ENCODE assay signal across 19 cellular contexts in the genomic region with DNA sequence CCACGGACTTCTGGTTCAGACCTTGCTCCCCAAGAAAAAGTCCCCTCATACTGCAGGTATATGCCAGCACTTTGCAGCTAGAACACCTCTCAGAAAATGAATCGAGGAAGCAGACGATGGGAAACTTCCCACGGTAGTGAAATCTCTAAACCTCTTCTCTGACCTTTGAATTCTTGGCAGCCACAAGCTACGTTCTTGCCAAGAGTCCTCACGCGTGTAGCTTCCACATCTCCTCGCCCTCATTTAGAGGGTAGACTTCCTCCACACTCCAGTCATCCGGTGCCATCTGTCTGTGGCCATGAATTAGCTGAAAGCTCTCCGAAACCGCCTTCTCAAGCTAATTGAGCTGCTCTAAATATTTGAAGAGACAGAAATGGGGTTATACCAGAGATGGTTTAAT.
DNase-seq lines count a peak whose midpoint lies in the region; ATAC-seq, FAIRE-seq and TF ChIP-seq lines count a peak whose summit lies in the region.
"Had no signal": no experiment of that assay in that cellular context is flagged by ENCODE, and none has a peak within 500 bp of the region (broad histone marks: within the 10 kb centered on the region; RNA-seq: fewer than 3 reads in every experiment).

No MANE protein-coding gene starts in this region.

- WGBS in H1 (ENCODE audit: extremely low coverage in 1 of 2, insufficient coverage in 1 of 2, insufficient read length in 1 of 2, insufficient replicate concordance in 2 of 2, low coverage in 1 of 2, low lambda C conversion rate in 2 of 2, missing lambda C conversion rate in 1 of 2), 2 experiments, result 93% methylated on average over 11 of the region's 11 CpGs; no CpG with 5 or more reads in 1 of the 2 experiments
- WGBS in smooth muscle cell (ENCODE audit: low lambda C conversion rate), result 87% methylated on average over 11 of the region's 11 CpGs

- H3K23ac ChIP-seq in H1 (ENCODE audit: insufficient read length), result no peak overlapping the region

- H2BK120ac ChIP-seq in H1 (replicated peaks; ENCODE audit: low read depth, low read length), result no peak overlapping the region

- H3K23me2 ChIP-seq in H1 (ENCODE audit: low read depth, low read length), result no peaks in the 10 kb centered on the region

- H3K4me1 ChIP-seq in H1 (replicated peaks in 1 of 4; ENCODE audit: control insufficient read depth in 3 of 4, insufficient read depth in 4 of 4, low read length in 3 of 4), result peaks cover 0 to 5% (median 0%) of the 10 kb centered on the region in 4 experiments; a peak in 2 of 7 replicates
- H3K4me1 ChIP-seq in smooth muscle cell (ENCODE audit: low read depth), result no peaks in the 10 kb centered on the region

- no peak for TF ChIP-seq POLR2A in H1 (IDR thresholded peaks at IDR 0.05; ENCODE audit: control extremely low read depth in 1 of 2, low read depth in 2 of 2, low read length in 2 of 2)

- peaks cover 16% of the 10 kb centered on the region for H3K9me3 Mint-ChIP-seq in T-helper 2 cell treated with Interferon-gamma antibody and Interleukin-4, amounts not matched to agents 5 μg/mL and 100 μg/mL, for 36 hours
- H3K9me3 Mint-ChIP-seq: activated T-cell treated with anti-CD3 and anti-CD28 coated beads, Interleukin-2, amount 50 U/mL, for 4 hours; H9; stimulated activated memory B cell treated with anti-CD40 and anti-IgM and Interleukin-4, amounts not matched to agents 10 μg/mL and 1 μg/mL and 100 μg/mL, for 72 hours had no signal

- no peaks in the 10 kb centered on the region for H3F3A ChIP-seq in smooth muscle cell (ENCODE audit: low read depth)

- H3K4me1 Mint-ChIP-seq in T-helper 2 cell treated with Interferon-gamma antibody and Interleukin-4, amounts not matched to agents 5 μg/mL and 100 μg/mL, for 36 hours (ENCODE audit: low read depth), result no peaks in the 10 kb centered on the region
- H3K4me1 Mint-ChIP-seq: activated naive CD8-positive, alpha-beta T cell treated with anti-CD3 and anti-CD28 coated beads, Interleukin-2, amount 50 U/mL, for 24 hours; IgD-negative memory B cell had no signal

- no peak overlapping the region for H3K18ac ChIP-seq in H1 (ENCODE audit: extremely low read depth, low read length)

- H3K4me3 ChIP-seq in H1 (ENCODE audit: extremely low read depth in 1 of 4, insufficient read depth in 2 of 4, low read depth in 3 of 4, low read length in 4 of 4) (no peak overlapping the region), smooth muscle cell (no peak overlapping the region)
- H3K4me3 ChIP-seq: skin epidermis had no signal

- no peak overlapping the region for H3K4me2 ChIP-seq in H1 (ENCODE audit: insufficient read depth in 1 of 2, low read depth in 2 of 2, low read length in 2 of 2)
- H3K4me2 ChIP-seq in smooth muscle cell, result no peak overlapping the region

- no peaks in the 10 kb centered on the region for H3K36me3 ChIP-seq in H1 (ENCODE audit: control insufficient read depth in 2 of 4, insufficient read depth in 4 of 4, low read length in 3 of 4)
- no peaks in the 10 kb centered on the region for H3K36me3 ChIP-seq in smooth muscle cell (ENCODE audit: low read depth)
- H3K36me3 ChIP-seq: neutrophil had no signal

- TF ChIP-seq RAD21 in H1 (IDR thresholded peaks at IDR 0.05 in 1 of 2, conservative IDR thresholded peaks at IDR 0.05 in 1 of 2; ENCODE audit: low read depth in 2 of 2, low read length in 2 of 2), result peak; percentile 34 to 39; a peak in 3 of 4 replicates

- no peak overlapping the region for H3K56ac ChIP-seq in H1 (replicated peaks; ENCODE audit: insufficient read length, low read depth, low read length)

- H3K9ac ChIP-seq in H1 (replicated peaks in 1 of 4; ENCODE audit: extremely low read depth in 1 of 4, low read depth in 3 of 4, low read length in 3 of 4) (no peak overlapping the region), smooth muscle cell (ENCODE audit: low read depth) (no peak overlapping the region)

- H2BK5ac ChIP-seq in H1 (ENCODE audit: low read depth, low read length), result no peak overlapping the region

- TF ChIP-seq EP300 in H1 (IDR thresholded peaks at IDR 0.05; ENCODE audit: borderline replicate concordance in 1 of 2, low read depth in 2 of 2, low read length in 2 of 2), result no peak

- H3K79me2 ChIP-seq in H1 (ENCODE audit: control insufficient read depth in 1 of 2, insufficient read depth in 2 of 2, low read length in 2 of 2), result no peaks in the 10 kb centered on the region
- no peaks in the 10 kb centered on the region for H3K79me2 ChIP-seq in smooth muscle cell (ENCODE audit: low read depth)

- no peak overlapping the region for H3K4me3 Mint-ChIP-seq in T-helper 2 cell treated with Interferon-gamma antibody and Interleukin-4, amounts not matched to agents 5 μg/mL and 100 μg/mL, for 36 hours
- H3K4me3 Mint-ChIP-seq: activated naive CD8-positive, alpha-beta T cell treated with anti-CD3 and anti-CD28 coated beads, Interleukin-2, amount 50 U/mL, for 24 hours; activated T-cell treated with anti-CD3 and anti-CD28 coated beads, Interleukin-2, amount 50 U/mL, for 4 hours; H9; IgD-negative memory B cell; stimulated activated memory B cell treated with anti-CD40 and anti-IgM and Interleukin-4, amounts not matched to agents 10 μg/mL and 1 μg/mL and 100 μg/mL, for 72 hours had no signal

- H3K9me3 ChIP-seq in H1 (ENCODE audit: insufficient read depth in 2 of 2, low read depth in 1 of 2, low read length in 1 of 2), result no peaks in the 10 kb centered on the region
- H3K9me3 ChIP-seq in smooth muscle cell (replicated peaks; ENCODE audit: low read depth), result no peaks in the 10 kb centered on the region
- H3K9me3 ChIP-seq: neutrophil had no signal

- H3K27ac Mint-ChIP-seq in T-helper 2 cell treated with Interferon-gamma antibody and Interleukin-4, amounts not matched to agents 5 μg/mL and 100 μg/mL, for 36 hours, result no peak overlapping the region
- H3K27ac Mint-ChIP-seq: activated naive CD8-positive, alpha-beta T cell treated with anti-CD3 and anti-CD28 coated beads, Interleukin-2, amount 50 U/mL, for 24 hours; H9; IgD-negative memory B cell; stimulated activated memory B cell treated with anti-CD40 and anti-IgM and Interleukin-4, amounts not matched to agents 10 μg/mL and 1 μg/mL and 100 μg/mL, for 72 hours had no signal

- CTCF ChIA-PET in H1 (lab: Charles Lee; ENCODE audit: partially characterized antibody), result interaction anchor here (0.6 to 1.1 kb wide), 4 partner anchors 71 to 702 kb away, joined by 3 read pairs; no protein-coding TSS in a partner anchor

- H3K27me3 Mint-ChIP-seq in T-helper 2 cell treated with Interferon-gamma antibody and Interleukin-4, amounts not matched to agents 5 μg/mL and 100 μg/mL, for 36 hours (ENCODE audit: low read depth), result no peaks in the 10 kb centered on the region
- H3K27me3 Mint-ChIP-seq: activated naive CD8-positive, alpha-beta T cell treated with anti-CD3 and anti-CD28 coated beads, Interleukin-2, amount 50 U/mL, for 24 hours; stimulated activated memory B cell treated with anti-CD40 and anti-IgM and Interleukin-4, amounts not matched to agents 10 μg/mL and 1 μg/mL and 100 μg/mL, for 72 hours had no signal

- FAIRE-seq in H1 (lab: Jason Lieb, UNC), result no peak

- no peaks in the 10 kb centered on the region for H4K20me1 ChIP-seq in H1 (replicated peaks in 1 of 2; ENCODE audit: control insufficient read depth in 1 of 2, insufficient read depth in 2 of 2, low read length in 2 of 2)
- H4K20me1 ChIP-seq in smooth muscle cell (ENCODE audit: low read depth), result no peaks in the 10 kb centered on the region

- no peaks in the 10 kb centered on the region for H3K79me1 ChIP-seq in H1 (ENCODE audit: low read depth, low read length)

- no peak overlapping the region for H2BK12ac ChIP-seq in H1 (ENCODE audit: low read depth, low read length)

- H2BK20ac ChIP-seq in H1 (ENCODE audit: low read length), result no peak overlapping the region

- no peak overlapping the region for H3K4ac ChIP-seq in H1 (replicated peaks; ENCODE audit: insufficient read length, low read depth, low read length)

- POLR2A ChIA-PET in H1 (lab: Charles Lee; ENCODE audit: partially characterized antibody), result no interaction called here

- H3K36me3 Mint-ChIP-seq in T-helper 2 cell treated with Interferon-gamma antibody and Interleukin-4, amounts not matched to agents 5 μg/mL and 100 μg/mL, for 36 hours (ENCODE audit: low read depth), result no peaks in the 10 kb centered on the region
- H3K36me3 Mint-ChIP-seq: stimulated activated memory B cell treated with anti-CD40 and anti-IgM and Interleukin-4, amounts not matched to agents 10 μg/mL and 1 μg/mL and 100 μg/mL, for 72 hours had no signal

- no peak overlapping the region for H4K5ac ChIP-seq in H1 (ENCODE audit: insufficient read length, low read depth, low read length)

- H2BK15ac ChIP-seq in H1 (ENCODE audit: low read length), result no peak overlapping the region

- no peak overlapping the region for H3K27ac ChIP-seq in H1 (ENCODE audit: low read depth, low read length)
- no peak overlapping the region for H3K27ac ChIP-seq in smooth muscle cell (ENCODE audit: low read depth)
- H3K27ac ChIP-seq: neutrophil, skin epidermis had no signal

- H2AFZ ChIP-seq in H1 (ENCODE audit: low read length), result no peak overlapping the region
- no peak overlapping the region for H2AFZ ChIP-seq in smooth muscle cell (ENCODE audit: low read depth)

- no peak overlapping the region for H3K14ac ChIP-seq in H1 (ENCODE audit: insufficient read length)

- H3K27me3 ChIP-seq in H1 (replicated peaks in 1 of 4; ENCODE audit: control insufficient read depth in 3 of 4, extremely low read depth in 1 of 4, insufficient read depth in 3 of 4, low read length in 3 of 4) (peaks cover 0 to 1% (median 0%) of the 10 kb centered on the region in 4 experiments; a peak in 1 of 7 replicates), smooth muscle cell (ENCODE audit: low read depth) (no peaks in the 10 kb centered on the region)
- H3K27me3 ChIP-seq: neutrophil had no signal

- TF ChIP-seq CTCF in H1 (IDR thresholded peaks at IDR 0.05; ENCODE audit: control extremely low read depth in 1 of 3, insufficient read depth in 1 of 3, low read depth in 1 of 3, low read length in 3 of 3), result no peak
- TF ChIP-seq CTCF in smooth muscle cell (IDR thresholded peaks at IDR 0.05; ENCODE audit: borderline replicate concordance, insufficient read depth, poor library complexity, severe bottlenecking), result no peak

- no peak for ATAC-seq in stimulated activated naive CD8-positive, alpha-beta T cell treated with anti-CD3 and anti-CD28 coated beads, Interleukin-15, Interleukin-2, amounts not matched to agents 100 U/mL and 50 U/mL, for 24 hours
- ATAC-seq: activated naive CD8-positive, alpha-beta T cell treated with anti-CD3 and anti-CD28 coated beads, Interleukin-2, amount 50 U/mL, for 24 hours; activated T-cell treated with anti-CD3 and anti-CD28 coated beads, Interleukin-2, amount 50 U/mL, for 4 hours; stimulated activated memory B cell treated with anti-CD40 and anti-IgM and Interleukin-4, amounts not matched to agents 10 μg/mL and 1 μg/mL and 100 μg/mL, for 72 hours had no signal

- DNase-seq in DMS153 (lab: John Stamatoyannopoulos, UW) (peak; percentile 56), NCI-H1694 (lab: John Stamatoyannopoulos, UW) (peak; percentile 76), H1 (ENCODE audit: low read depth in 1 of 2, low spot score in 2 of 2) (no peak), occipital lobe (lab: John Stamatoyannopoulos, UW) (peak; percentile 31), smooth muscle cell (lab: John Stamatoyannopoulos, UW; ENCODE audit: unreplicated experiment) (no peak), HuH-7 (ENCODE audit: low spot score) (no peak)
- DNase-seq in T-helper 2 cell treated with Interferon-gamma antibody and Interleukin-4, amounts not matched to agents 5 μg/mL and 100 μg/mL, for 36 hours (ENCODE audit: low spot score), result no peak
- DNase-seq in stimulated activated naive CD8-positive, alpha-beta T cell treated with anti-CD3 and anti-CD28 coated beads, Interleukin-15, Interleukin-2, amounts not matched to agents 100 U/mL and 50 U/mL, for 24 hours, result no peak
- DNase-seq: activated CD4-positive, alpha-beta T cell treated with anti-CD3 and anti-CD28 coated beads, Interleukin-2, amount 50 U/mL, for 4 hours; activated naive CD8-positive, alpha-beta T cell treated with anti-CD3 and anti-CD28 coated beads, Interleukin-2, amount 50 U/mL, for 24 hours; activated T-cell treated with anti-CD3 and anti-CD28 coated beads, Interleukin-2, amount 50 U/mL, for 4 hours; GF-D8; H9; mesenchymal stem cell; NCI-H226 had no signal

- no peak overlapping the region for H4K91ac ChIP-seq in H1 (replicated peaks; ENCODE audit: insufficient read length, low read length)

- no peak overlapping the region for H4K8ac ChIP-seq in H1 (ENCODE audit: extremely low read depth, insufficient read depth, low read length)

- no peak overlapping the region for H2AK5ac ChIP-seq in H1 (ENCODE audit: low read depth, low read length)

Comparison
In these comparisons a context has a peak if more than half of its experiments do, and no peak if none do; other contexts are left out.
1. DNase-seq: peak in DMS153 (single experiment), NCI-H1694 (single experiment) and occipital lobe (single experiment); none in H1 (0 of 2), smooth muscle cell (single experiment), T-helper 2 cell treated with Interferon-gamma antibody and Interleukin-4, amounts not matched to agents 5 μg/mL and 100 μg/mL, for 36 hours (single experiment), stimulated activated naive CD8-positive, alpha-beta T cell treated with anti-CD3 and anti-CD28 coated beads, Interleukin-15, Interleukin-2, amounts not matched to agents 100 U/mL and 50 U/mL, for 24 hours (single experiment) and HuH-7 (single experiment).